Comparison of ENCODE assay signal across 27 cellular contexts in genomic region chr2:74534411-74534810, GRCh38. TPM values are rescaled to one million over a fixed set of nuclear protein-coding genes. Genes with fewer than 3 reads are reported as not detected.
"Had no signal": no experiment of that assay in that cellular context is flagged by ENCODE, and none has a peak within 500 bp of the region (broad histone marks: within the 10 kb centered on the region; RNA-seq: fewer than 3 reads in every experiment).

No MANE protein-coding gene starts in this region.

- H3K4me3 ChIP-seq: esophagus muscularis mucosa, hepatocyte, left lung, lung, thoracic aorta had no signal

- H3K9me3 ChIP-seq: esophagus muscularis mucosa, left lung, thoracic aorta had no signal

- DNase-seq: activated CD8-positive, alpha-beta memory T cell treated with anti-CD3 and anti-CD28 coated beads for 24 hours; activated CD8-positive, alpha-beta memory T cell treated with anti-CD3 and anti-CD28 coated beads, Interleukin-2, amount 50 U/mL, for 4 hours; activated T-cell treated with anti-CD3 and anti-CD28 coated beads, Interleukin-2, amount 50 U/mL, for 24 hours; aorta; caudate nucleus; effector memory CD8-positive, alpha-beta T cell; glutamatergic neuron; immature natural killer cell; kidney glomerular epithelial cell; left lung; naive B cell; retina; stimulated activated CD4-positive, alpha-beta T cell treated with anti-CD3 and anti-CD28 coated beads, Interleukin-4, amount 100 ng/mL, for 24 hours; stimulated activated naive CD4-positive, alpha-beta T cell treated with Interleukin-2 at 50 U/mL for 16 hours; T-helper 9 cell had no signal

- FAIRE-seq: colon, endothelial cell of umbilical vein, frontal cortex had no signal

- H3K4me2 ChIP-seq: hepatocyte had no signal

- H3K27me3 ChIP-seq: hepatocyte, left lung had no signal

- ATAC-seq: activated naive CD4-positive, alpha-beta T cell treated with anti-CD3 and anti-CD28 coated beads, Interleukin-2, amount 50 U/mL, for 72 hours; activated T-helper 17 cell treated with anti-CD3 and anti-CD28 coated beads, Interleukin-2, amount 50 U/mL, for 72 hours; effector memory CD8-positive, alpha-beta T cell; left lung; WTC11 had no signal

- H2AFZ ChIP-seq: hepatocyte had no signal

- H3K27ac ChIP-seq: esophagus muscularis mucosa, hepatocyte, left lung, thoracic aorta had no signal

RNA-seq across cellular contexts. Expression of gene DQX1, which starts 8.4 kb away (rescaled TPM):
- total RNA-seq: dermis microvascular lymphatic vessel endothelial cell, esophagus muscularis mucosa, frontal cortex, mesenteric fat pad had no signal
- polyA plus RNA-seq: hepatocyte, immature natural killer cell had no signal
